Comparison of ENCODE assay signal across 23 cellular contexts in genomic region chr7:71409550-71410157, GRCh38.
"Had no signal": no experiment of that assay in that cellular context is flagged by ENCODE, and none has a peak within 500 bp of the region (broad histone marks: within the 10 kb centered on the region; RNA-seq: fewer than 3 reads in every experiment).

No MANE protein-coding gene starts in this region.

- H3K4me2 ChIP-seq: KMS-11 had no signal

- H3K9ac ChIP-seq: KMS-11 had no signal

- H3K4me3 ChIP-seq: SJSA1, SK-N-MC had no signal

- FAIRE-seq: HTR-8/SVneo, RCC 7860 had no signal

- H3K4me1 ChIP-seq: SJSA1 had no signal

- H3K36me3 ChIP-seq: SJSA1 had no signal

- DNase-seq: MV-4-11, NCI-H1048, NCI-H1105, NCI-H1417, NCI-H1436 treated with DMSO at 0.1 percent for 48 hours, NCI-H1694, NCI-H187 treated with DMSO at 0.1 percent for 48 hours, NCI-H2029 treated with DMSO at 0.1 percent for 48 hours, NCI-H226, NCI-H446, NCI-H510A, NCI-H524 treated with DMSO at 0.1 percent for 48 hours, NCI-H69, NCI-H774, Right ventricle myocardium superior, RPMI8226, SIG-M5 had no signal

- H3K27ac ChIP-seq: HL-60, KMS-11, SJSA1, SK-N-MC had no signal

- H3K27me3 ChIP-seq: SJSA1 had no signal
